Comparison of ENCODE assay signal across 27 cellular contexts in the genomic region with DNA sequence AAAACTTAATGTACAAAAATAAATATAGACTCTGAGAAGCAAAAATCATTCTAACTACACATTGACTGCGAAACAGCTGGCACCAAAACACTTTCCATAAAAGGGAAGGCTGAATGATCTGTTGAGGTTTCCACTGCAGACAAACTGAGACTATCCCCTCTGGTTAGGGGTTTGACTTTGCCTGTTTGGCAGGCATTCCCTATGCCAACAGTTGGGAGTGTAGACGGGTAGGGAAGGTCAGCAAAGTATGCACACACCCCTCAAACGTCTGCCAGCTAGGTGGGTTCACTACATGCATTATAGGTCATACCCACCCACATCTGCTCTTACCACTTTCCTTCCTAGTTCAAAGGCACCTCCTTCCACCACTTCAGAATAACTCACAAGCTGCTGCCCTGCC. TPM values are rescaled to one million over a fixed set of nuclear protein-coding genes. Genes with fewer than 3 reads are reported as not detected.
"Had no signal": no experiment of that assay in that cellular context is flagged by ENCODE, and none has a peak within 500 bp of the region (broad histone marks: within the 10 kb centered on the region; RNA-seq: fewer than 3 reads in every experiment).

No MANE protein-coding gene starts in this region.

- H3K36me3 Mint-ChIP-seq: activated naive CD4-positive, alpha-beta T cell treated with anti-CD3 and anti-CD28 coated beads, Interleukin-2, amount 10 ng/mL, durations not matched to agents 7 days and 5 days had no signal

- H3K4me1 Mint-ChIP-seq: activated CD4-positive, alpha-beta T cell treated with anti-CD3 and anti-CD28 coated beads, Interleukin-2, amount 10 ng/mL, durations not matched to agents 7 days and 5 days; activated naive CD4-positive, alpha-beta T cell treated with anti-CD3 and anti-CD28 coated beads, Interleukin-2, amount 10 ng/mL, durations not matched to agents 7 days and 5 days; T-cell had no signal

- ATAC-seq: activated T-cell treated with anti-CD3 and anti-CD28 coated beads, Interleukin-2, amount 50 U/mL, for 72 hours; Right ventricle myocardium inferior; T-cell had no signal

- DNase-seq: activated CD4-positive, alpha-beta memory T cell treated with anti-CD3 and anti-CD28 coated beads for 36 hours; activated CD4-positive, alpha-beta T cell treated with anti-CD3 and anti-CD28 coated beads, Interleukin-2, amount 10 ng/mL, durations not matched to agents 7 days and 5 days; activated CD4-positive, CD25-positive, alpha-beta regulatory T cell; activated CD8-positive, alpha-beta memory T cell treated with anti-CD3 and anti-CD28 coated beads for 24 hours; activated gamma-delta T cell treated with Interleukin-2 at 50 U/mL for 16 hours; activated naive CD4-positive, alpha-beta T cell treated with anti-CD3 and anti-CD28 coated beads, Interleukin-2, amount 10 ng/mL, durations not matched to agents 7 days and 5 days; activated naive CD8-positive, alpha-beta T cell treated with anti-CD3 and anti-CD28 coated beads for 36 hours; activated T-cell treated with anti-CD3 and anti-CD28 coated beads, Interleukin-2, amount 50 U/mL, for 72 hours; adrenal gland; anterior cingulate cortex; central memory CD4-positive, alpha-beta T cell; MM.1S; NCI-H1105; NCI-H1436; NCI-H187; NCI-H2081; NCI-H446; NCI-H524 treated with DMSO at 0.1 percent for 48 hours; NCI-H82; RPMI8226; T-cell; T-helper 2 cell; T1000 had no signal

- H3K4me3 Mint-ChIP-seq: activated CD4-positive, alpha-beta memory T cell treated with anti-CD3 and anti-CD28 coated beads for 36 hours; activated CD4-positive, alpha-beta T cell treated with anti-CD3 and anti-CD28 coated beads, Interleukin-2, amount 10 ng/mL, durations not matched to agents 7 days and 5 days; activated naive CD4-positive, alpha-beta T cell treated with anti-CD3 and anti-CD28 coated beads, Interleukin-2, amount 10 ng/mL, durations not matched to agents 7 days and 5 days; activated naive CD8-positive, alpha-beta T cell treated with anti-CD3 and anti-CD28 coated beads for 36 hours; activated T-cell treated with anti-CD3 and anti-CD28 coated beads, Interleukin-2, amount 50 U/mL, for 72 hours; T-cell had no signal

- H3K9me3 Mint-ChIP-seq: activated CD4-positive, alpha-beta memory T cell treated with anti-CD3 and anti-CD28 coated beads for 36 hours; activated CD4-positive, alpha-beta T cell treated with anti-CD3 and anti-CD28 coated beads, Interleukin-2, amount 10 ng/mL, durations not matched to agents 7 days and 5 days; activated naive CD4-positive, alpha-beta T cell treated with anti-CD3 and anti-CD28 coated beads, Interleukin-2, amount 10 ng/mL, durations not matched to agents 7 days and 5 days; activated naive CD8-positive, alpha-beta T cell treated with anti-CD3 and anti-CD28 coated beads for 36 hours; activated T-cell treated with anti-CD3 and anti-CD28 coated beads, Interleukin-2, amount 50 U/mL, for 72 hours; activated T-helper 2 cell treated with anti-CD3 and anti-CD28 coated beads, Interferon-gamma antibody, Interleukin-2, Interleukin-4, amounts not matched to agents 10 μg/mL and 5 μg/mL and 100 μg/mL, durations not matched to agents 14 hours and 24 hours and 36 hours; T-cell had no signal

- H3K27ac Mint-ChIP-seq: activated CD4-positive, alpha-beta memory T cell treated with anti-CD3 and anti-CD28 coated beads for 36 hours; activated CD4-positive, alpha-beta T cell treated with anti-CD3 and anti-CD28 coated beads, Interleukin-2, amount 10 ng/mL, durations not matched to agents 7 days and 5 days; activated naive CD4-positive, alpha-beta T cell treated with anti-CD3 and anti-CD28 coated beads, Interleukin-2, amount 10 ng/mL, durations not matched to agents 7 days and 5 days; activated naive CD8-positive, alpha-beta T cell treated with anti-CD3 and anti-CD28 coated beads for 36 hours; activated T-cell treated with anti-CD3 and anti-CD28 coated beads, Interleukin-2, amount 50 U/mL, for 72 hours; activated T-helper 2 cell treated with anti-CD3 and anti-CD28 coated beads, Interferon-gamma antibody, Interleukin-2, Interleukin-4, amounts not matched to agents 10 μg/mL and 5 μg/mL and 100 μg/mL, durations not matched to agents 14 hours and 24 hours and 36 hours; T-cell had no signal

- H3K27me3 Mint-ChIP-seq: activated CD4-positive, alpha-beta memory T cell treated with anti-CD3 and anti-CD28 coated beads for 36 hours; activated CD4-positive, alpha-beta T cell treated with anti-CD3 and anti-CD28 coated beads, Interleukin-2, amount 10 ng/mL, durations not matched to agents 7 days and 5 days; activated naive CD4-positive, alpha-beta T cell treated with anti-CD3 and anti-CD28 coated beads, Interleukin-2, amount 10 ng/mL, durations not matched to agents 7 days and 5 days; activated naive CD8-positive, alpha-beta T cell treated with anti-CD3 and anti-CD28 coated beads for 36 hours; T-cell had no signal

RNA-seq across cellular contexts. Expression of a gene that starts 37.6 kb away (rescaled TPM):
- total RNA-seq: activated CD4-positive, alpha-beta memory T cell treated with anti-CD3 and anti-CD28 coated beads for 36 hours; activated CD4-positive, alpha-beta T cell treated with anti-CD3 and anti-CD28 coated beads, Interleukin-2, amount 10 ng/mL, durations not matched to agents 7 days and 5 days; activated T-helper 2 cell treated with anti-CD3 and anti-CD28 coated beads, Interferon-gamma antibody, Interleukin-2, Interleukin-4, amounts not matched to agents 10 μg/mL and 5 μg/mL and 100 μg/mL, durations not matched to agents 14 hours and 24 hours and 36 hours; breast epithelium; OCI-LY7; Right ventricle myocardium inferior had no signal
